21 cellular contexts compared by ENCODE assay signal in genomic region chr2:190997516-190998113, GRCh38. TPM values are rescaled to one million over a fixed set of nuclear protein-coding genes. Genes with fewer than 3 reads are reported as not detected.
DNase-seq lines count a peak whose midpoint lies in the region; ATAC-seq and TF ChIP-seq lines count a peak whose summit lies in the region.
"Had no signal": no experiment of that assay in that cellular context is flagged by ENCODE, and none has a peak within 500 bp of the region (broad histone marks: within the 10 kb centered on the region; RNA-seq: fewer than 3 reads in every experiment).

No MANE protein-coding gene starts in this region.

- intact Hi-C loops in activated CD4-positive, alpha-beta T cell treated with anti-CD3 and anti-CD28 coated beads for 36 hours (cut with DNase I, micrococcal nuclease), result loop anchor here in 1 of 2 experiments (5.0 kb wide), 1 partner anchor 35 kb away; no protein-coding TSS in a partner anchor
- intact Hi-C loops in sciatic nerve (cut with DNase I), result no loop called here
- intact Hi-C loops in left lung (cut with DNase I), result no loop called here

- no peak for DNase-seq in activated CD4-positive, alpha-beta T cell treated with anti-CD3 and anti-CD28 coated beads for 36 hours
- DNase-seq in activated CD4-positive, alpha-beta T cell treated with anti-CD3 and anti-CD28 coated beads for 4 hours, result no peak
- DNase-seq in CD8-positive, alpha-beta memory T cell, result no peak
- no peak for DNase-seq in activated naive CD8-positive, alpha-beta T cell treated with anti-CD3 and anti-CD28 coated beads, Interleukin-2, amount 50 U/mL, for 24 hours
- no peak for DNase-seq in natural killer cell treated with Interleukin-12 subunit alpha and Interleukin-12 subunit beta and Interleukin-15 and Interleukin-18, amount 100 ng/mL, for 72 hours (ENCODE audit: low spot score)
- DNase-seq in sciatic nerve (ENCODE audit: low spot score) (no peak), left lung (no peak)
- DNase-seq in activated effector memory CD4-positive, alpha-beta T cell treated with anti-CD3 and anti-CD28 coated beads, Interleukin-2, amount 50 U/mL, for 16 hours, result no peak
- DNase-seq: activated CD4-positive, CD25-positive, alpha-beta regulatory T cell; activated CD8-positive, alpha-beta memory T cell treated with anti-CD3 and anti-CD28 coated beads, Interleukin-2, amount 50 U/mL, for 48 hours; BE2C; GM23248; heart left ventricle; midbrain; NCI-H1092 treated with DMSO at 0.1 percent for 48 hours; NCI-H2081; NK-92 treated with Interleukin-12 subunit alpha and Interleukin-12 subunit beta, amount 100 ng/mL, for 24 hours; spleen; stimulated activated CD4-positive, alpha-beta T cell treated with anti-CD3 and anti-CD28 coated beads, Interleukin-4, amount 100 ng/mL, for 4 hours had no signal

- peak overlapping the region; percentile 69 for H3K27ac Mint-ChIP-seq in activated CD4-positive, alpha-beta T cell treated with anti-CD3 and anti-CD28 coated beads for 36 hours
- H3K27ac Mint-ChIP-seq in CD8-positive, alpha-beta memory T cell, result peak overlapping the region in 7 of 8 donors; percentile 5 to 87 (median 75)
- H3K27ac Mint-ChIP-seq in activated naive CD8-positive, alpha-beta T cell treated with anti-CD3 and anti-CD28 coated beads, Interleukin-2, amount 50 U/mL, for 24 hours, result peak overlapping the region; percentile 73
- H3K27ac Mint-ChIP-seq in natural killer cell treated with Interleukin-12 subunit alpha and Interleukin-12 subunit beta and Interleukin-15 and Interleukin-18, amount 100 ng/mL, for 72 hours, result peak overlapping the region; percentile 56 to 77

- H3K27me3 Mint-ChIP-seq in activated CD4-positive, alpha-beta T cell treated with anti-CD3 and anti-CD28 coated beads for 36 hours, result no peaks in the 10 kb centered on the region
- H3K27me3 Mint-ChIP-seq in CD8-positive, alpha-beta memory T cell, result no peaks in the 10 kb centered on the region
- H3K27me3 Mint-ChIP-seq in activated naive CD8-positive, alpha-beta T cell treated with anti-CD3 and anti-CD28 coated beads, Interleukin-2, amount 50 U/mL, for 24 hours, result no peaks in the 10 kb centered on the region
- no peaks in the 10 kb centered on the region for H3K27me3 Mint-ChIP-seq in natural killer cell treated with Interleukin-12 subunit alpha and Interleukin-12 subunit beta and Interleukin-15 and Interleukin-18, amount 100 ng/mL, for 72 hours

- H3K9me3 ChIP-seq in CD8-positive, alpha-beta memory T cell (ENCODE audit: low read length), result no peaks in the 10 kb centered on the region
- no peaks in the 10 kb centered on the region for H3K9me3 ChIP-seq in left lung
- H3K9me3 ChIP-seq: BE2C, heart left ventricle, SJSA1, spleen had no signal

- peaks cover 6% of the 10 kb centered on the region for H3K4me1 ChIP-seq in CD8-positive, alpha-beta memory T cell (ENCODE audit: insufficient read depth, low read length)
- peaks cover 0 to 7% of the 10 kb centered on the region in 2 donors for H3K4me1 ChIP-seq in left lung
- H3K4me1 ChIP-seq: BE2C, SJSA1 had no signal

- H3K36me3 Mint-ChIP-seq in activated CD4-positive, alpha-beta T cell treated with anti-CD3 and anti-CD28 coated beads for 36 hours (ENCODE audit: low read depth), result peaks cover 96% of the 10 kb centered on the region
- H3K36me3 Mint-ChIP-seq in CD8-positive, alpha-beta memory T cell, result peaks cover 23 to 91% (median 55%) of the 10 kb centered on the region in 3 donors
- H3K36me3 Mint-ChIP-seq in activated naive CD8-positive, alpha-beta T cell treated with anti-CD3 and anti-CD28 coated beads, Interleukin-2, amount 50 U/mL, for 24 hours (ENCODE audit: low read depth), result peaks cover 92% of the 10 kb centered on the region
- H3K36me3 Mint-ChIP-seq in natural killer cell treated with Interleukin-12 subunit alpha and Interleukin-12 subunit beta and Interleukin-15 and Interleukin-18, amount 100 ng/mL, for 72 hours, result peaks cover 85% of the 10 kb centered on the region

- H3K9me3 Mint-ChIP-seq in activated CD4-positive, alpha-beta T cell treated with anti-CD3 and anti-CD28 coated beads for 36 hours (ENCODE audit: low read depth), result peaks cover 16% of the 10 kb centered on the region
- no peaks in the 10 kb centered on the region for H3K9me3 Mint-ChIP-seq in CD8-positive, alpha-beta memory T cell
- H3K9me3 Mint-ChIP-seq in activated naive CD8-positive, alpha-beta T cell treated with anti-CD3 and anti-CD28 coated beads, Interleukin-2, amount 50 U/mL, for 24 hours, result peaks cover 28% of the 10 kb centered on the region
- H3K9me3 Mint-ChIP-seq in natural killer cell treated with Interleukin-12 subunit alpha and Interleukin-12 subunit beta and Interleukin-15 and Interleukin-18, amount 100 ng/mL, for 72 hours, result peaks cover 4% of the 10 kb centered on the region

- H3K27me3 ChIP-seq in CD8-positive, alpha-beta memory T cell (ENCODE audit: insufficient read depth, low read length, poor library complexity, severe bottlenecking), result no peaks in the 10 kb centered on the region
- no peaks in the 10 kb centered on the region for H3K27me3 ChIP-seq in left lung
- H3K27me3 ChIP-seq: BE2C, heart left ventricle, SJSA1, spleen had no signal

- TF ChIP-seq CTCF in left lung (IDR thresholded peaks at IDR 0.05), result no peak

- peaks cover 93% of the 10 kb centered on the region for H3K36me3 ChIP-seq in CD8-positive, alpha-beta memory T cell (ENCODE audit: insufficient read depth, low read length)
- H3K36me3 ChIP-seq in left lung, result peaks cover 0 to 100% of the 10 kb centered on the region in 2 donors

- H3K4me1 Mint-ChIP-seq in activated CD4-positive, alpha-beta T cell treated with anti-CD3 and anti-CD28 coated beads for 36 hours, result peaks cover 51% of the 10 kb centered on the region
- H3K4me1 Mint-ChIP-seq in CD8-positive, alpha-beta memory T cell, result peaks cover 34 to 70% (median 59%) of the 10 kb centered on the region in 3 donors
- peaks cover 55% of the 10 kb centered on the region for H3K4me1 Mint-ChIP-seq in activated naive CD8-positive, alpha-beta T cell treated with anti-CD3 and anti-CD28 coated beads, Interleukin-2, amount 50 U/mL, for 24 hours
- H3K4me1 Mint-ChIP-seq in natural killer cell treated with Interleukin-12 subunit alpha and Interleukin-12 subunit beta and Interleukin-15 and Interleukin-18, amount 100 ng/mL, for 72 hours (ENCODE audit: low read depth in 2 of 2), result peaks cover 63 to 72% of the 10 kb centered on the region in 2 donors

- ATAC-seq in activated CD4-positive, alpha-beta T cell treated with anti-CD3 and anti-CD28 coated beads for 36 hours, result peak; percentile 38
- no peak for ATAC-seq in activated naive CD8-positive, alpha-beta T cell treated with anti-CD3 and anti-CD28 coated beads, Interleukin-2, amount 50 U/mL, for 24 hours
- ATAC-seq in natural killer cell treated with Interleukin-12 subunit alpha and Interleukin-12 subunit beta and Interleukin-15 and Interleukin-18, amount 100 ng/mL, for 72 hours, result no peak
- no peak for ATAC-seq in sciatic nerve
- ATAC-seq in left lung, result no peak

- no peak overlapping the region for H3K27ac ChIP-seq in CD8-positive, alpha-beta memory T cell (ENCODE audit: low read depth, low read length)
- H3K27ac ChIP-seq in left lung, result peak overlapping the region in 1 of 2 donors; percentile 3
- H3K27ac ChIP-seq: coronary artery, GM23248, SJSA1 had no signal

- POLR2A ChIA-PET in activated CD4-positive, alpha-beta T cell treated with anti-CD3 and anti-CD28 coated beads for 36 hours (lab: Charles Lee), result interaction anchor here (1.7 kb wide), 1 partner anchor 15 kb away, joined by 4 read pairs; no protein-coding TSS in a partner anchor
- POLR2A ChIA-PET in CD8-positive, alpha-beta memory T cell (lab: Charles Lee), result no interaction called here

- H3K4me3 ChIP-seq in CD8-positive, alpha-beta memory T cell (ENCODE audit: low read length), result no peak overlapping the region
- H3K4me3 ChIP-seq in left lung, result no peak overlapping the region
- H3K4me3 ChIP-seq: coronary artery, GM23248, heart left ventricle, SJSA1, spleen had no signal

- no peak overlapping the region for H3K4me3 Mint-ChIP-seq in activated CD4-positive, alpha-beta T cell treated with anti-CD3 and anti-CD28 coated beads for 36 hours
- H3K4me3 Mint-ChIP-seq in CD8-positive, alpha-beta memory T cell, result no peak overlapping the region
- no peak overlapping the region for H3K4me3 Mint-ChIP-seq in activated naive CD8-positive, alpha-beta T cell treated with anti-CD3 and anti-CD28 coated beads, Interleukin-2, amount 50 U/mL, for 24 hours
- H3K4me3 Mint-ChIP-seq in natural killer cell treated with Interleukin-12 subunit alpha and Interleukin-12 subunit beta and Interleukin-15 and Interleukin-18, amount 100 ng/mL, for 72 hours, result peak overlapping the region; percentile 17

- CTCF ChIA-PET in activated CD4-positive, alpha-beta T cell treated with anti-CD3 and anti-CD28 coated beads for 36 hours (lab: Charles Lee), result interaction anchor here (0.9 kb wide), 1 partner anchor 8 kb away, joined by 3 read pairs; no protein-coding TSS in a partner anchor
- CTCF ChIA-PET in CD8-positive, alpha-beta memory T cell (lab: Charles Lee), result interaction anchor here (0.9 to 2.5 kb wide), 9 partner anchors 10 to 158 kb away, joined by 3 to 13 read pairs (median 5); no protein-coding TSS in a partner anchor

RNA-seq across cellular contexts. Expression of gene STAT1, which starts 16.4 kb away (rescaled TPM):
- total RNA-seq in activated CD4-positive, alpha-beta T cell treated with anti-CD3 and anti-CD28 coated beads for 36 hours, result 100 to 1,000 TPM; 317 to 343 TPM
- 100 to 1,000 TPM; 142 to 145 TPM for total RNA-seq in CD8-positive, alpha-beta memory T cell
- 173 TPM for polyA plus RNA-seq in CD8-positive, alpha-beta memory T cell
- 100 to 1,000 TPM; 145 to 252 TPM for total RNA-seq in natural killer cell treated with Interleukin-12 subunit alpha and Interleukin-12 subunit beta and Interleukin-15 and Interleukin-18, amount 100 ng/mL, for 72 hours
- total RNA-seq in sciatic nerve, result 54.5 TPM
- total RNA-seq in left lung, result 100 to 1,000 TPM; 118 to 144 TPM
